8 cellular contexts compared by ENCODE assay signal in genomic region chr1:28328228-28328648, GRCh38. TPM values are rescaled to one million over a fixed set of nuclear protein-coding genes. Genes with fewer than 3 reads are reported as not detected.
DNase-seq lines count a peak whose midpoint lies in the region; ATAC-seq and TF ChIP-seq lines count a peak whose summit lies in the region.

No MANE protein-coding gene starts in this region.

- H3K27me3 ChIP-seq in SU-DHL-6 (ENCODE audit: low read length) = no peaks in the 10 kb centered on the region
- no peaks in the 10 kb centered on the region for H3K27me3 ChIP-seq in fibroblast of lung (ENCODE audit: control insufficient read depth, insufficient read depth, low read length)
- no peaks in the 10 kb centered on the region for H3K27me3 ChIP-seq in rectal smooth muscle tissue (ENCODE audit: control insufficient read depth, insufficient read depth, low read length)

- DNase-seq in GM12865 (ENCODE audit: low read depth) (no peak), fibroblast of lung (ENCODE audit: low read depth in 2 of 2) (no peak), NCI-H146 treated with DMSO at 0.1 percent for 48 hours (lab: John Stamatoyannopoulos, UW; ENCODE audit: unreplicated experiment) (no peak)

- H3K4me3 ChIP-seq in GM12865 (ENCODE audit: low read depth, low read length) (peak overlapping the region; percentile 81), SU-DHL-6 (ENCODE audit: insufficient read depth, low read length, poor library complexity, severe bottlenecking) (peak overlapping the region; percentile 72), fibroblast of lung (replicated peaks in 1 of 4; ENCODE audit: control extremely low read depth in 1 of 4, insufficient read depth in 1 of 4, low read depth in 3 of 4, low read length in 4 of 4) (peak overlapping the region; percentile 63 to 96 (median 76)), rectal smooth muscle tissue (ENCODE audit: low read length) (peak overlapping the region; percentile 89)

- H3K9me3 ChIP-seq in SU-DHL-6 (ENCODE audit: insufficient read depth, low read length) (no peaks in the 10 kb centered on the region), fibroblast of lung (ENCODE audit: control insufficient read depth, insufficient read depth, low read depth, low read length) (no peaks in the 10 kb centered on the region)

- ATAC-seq in GM18873 (IDR thresholded peaks at IDR 0.05; ENCODE audit: low FRiP score, unreplicated experiment) (no peak), HG03521 (IDR thresholded peaks at IDR 0.05; ENCODE audit: unreplicated experiment) (no peak), GM19023 (IDR thresholded peaks at IDR 0.05; ENCODE audit: unreplicated experiment) (no peak)

- H3K27ac ChIP-seq in SU-DHL-6 (ENCODE audit: low read depth, low read length) (peak overlapping the region; percentile 23; the same call in 1 of the 2 replicates), fibroblast of lung (ENCODE audit: insufficient read depth, low read length) (peak overlapping the region; percentile 77), rectal smooth muscle tissue (ENCODE audit: low read depth, low read length) (peak overlapping the region; percentile 61)

- no peak for TF ChIP-seq CTCF in GM12865 (IDR thresholded peaks at IDR 0.05; ENCODE audit: insufficient read depth, low read depth, low read length, missing control alignments)
- no peak for TF ChIP-seq CTCF in SU-DHL-6 (IDR thresholded peaks at IDR 0.05; ENCODE audit: insufficient read depth, low read length, poor library complexity, severe bottlenecking)
- TF ChIP-seq CTCF in fibroblast of lung (conservative IDR thresholded peaks at IDR 0.05 in 1 of 2, IDR thresholded peaks at IDR 0.05 in 1 of 2; ENCODE audit: low read depth in 1 of 2, low read length in 2 of 2) = no peak

- H2AFZ ChIP-seq in SU-DHL-6 (ENCODE audit: low read depth, low read length, severe bottlenecking) = peak overlapping the region; percentile 73
- H2AFZ ChIP-seq in fibroblast of lung (ENCODE audit: low read length) = peak overlapping the region; percentile 77

- H3K79me2 ChIP-seq in SU-DHL-6 (ENCODE audit: insufficient read depth, low read length) (peaks cover 9% of the 10 kb centered on the region; the same call in 1 of the 2 replicates), fibroblast of lung (ENCODE audit: control insufficient read depth, insufficient read depth, low read length) (peaks cover 6% of the 10 kb centered on the region)

- H3K9ac ChIP-seq in SU-DHL-6 (ENCODE audit: low read length) (peak overlapping the region; percentile 69), fibroblast of lung (ENCODE audit: insufficient read depth, low read length) (no peak overlapping the region), rectal smooth muscle tissue (ENCODE audit: low read length) (no peak overlapping the region)

- H3F3A ChIP-seq in SU-DHL-6 (ENCODE audit: insufficient read depth) = peaks cover 21% of the 10 kb centered on the region

- no peaks in the 10 kb centered on the region for H3K4me1 ChIP-seq in fibroblast of lung (ENCODE audit: control insufficient read depth, extremely low read depth, insufficient read depth, low read length)
- H3K4me1 ChIP-seq in rectal smooth muscle tissue (ENCODE audit: control insufficient read depth, insufficient read depth, low read length) = peaks cover 5% of the 10 kb centered on the region

- H3K36me3 ChIP-seq in SU-DHL-6 (ENCODE audit: low read length) = 0 out of 2 replicates have a peak, but pooled peaks cover 3% of the 10 kb centered on the region
- H3K36me3 ChIP-seq in fibroblast of lung (ENCODE audit: control insufficient read depth, insufficient read depth, low read length) = peaks cover 4% of the 10 kb centered on the region
- peaks cover 16% of the 10 kb centered on the region for H3K36me3 ChIP-seq in rectal smooth muscle tissue (ENCODE audit: control insufficient read depth, insufficient read depth, low read length)

- H3K4me2 ChIP-seq in SU-DHL-6 (ENCODE audit: low read depth, low read length, poor library complexity, severe bottlenecking) (peak overlapping the region; percentile 58), fibroblast of lung (ENCODE audit: extremely low read depth, insufficient read depth, low read length) (peak overlapping the region; percentile 48)

- no peaks in the 10 kb centered on the region for H3K9me2 ChIP-seq in SU-DHL-6 (replicated peaks; ENCODE audit: insufficient read depth, low read length)

- H4K20me1 ChIP-seq in SU-DHL-6 (ENCODE audit: low read depth, low read length) (no peaks in the 10 kb centered on the region), fibroblast of lung (ENCODE audit: control insufficient read depth, extremely low read depth, insufficient read depth, low read length) (no peaks in the 10 kb centered on the region)

RNA-seq across cellular contexts. Expression of gene MED18, which starts 0.6 kb away (rescaled TPM):
- 26.1 and 29.3 TPM in 2 replicates for total RNA-seq in fibroblast of lung
- polyA plus RNA-seq in fibroblast of lung = 14.5 and 16.3 TPM in 2 replicates
- 13.4 and 15.3 TPM in 2 replicates for polyA plus RNA-seq in fibroblast of lung (2012)
- 30.9 and 34.0 TPM in 2 replicates for polyA minus RNA-seq in fibroblast of lung (ENCODE audit: low replicate concordance)

RNA-seq across cellular contexts. Expression of gene PHACTR4, which starts 41.3 kb away (rescaled TPM):
- total RNA-seq in fibroblast of lung = 4.4 and 6.9 TPM in 2 replicates
- 5.5 and 8.4 TPM in 2 replicates for polyA plus RNA-seq in fibroblast of lung
- 13.5 and 13.6 TPM in 2 replicates for polyA plus RNA-seq in fibroblast of lung (2012)
- polyA minus RNA-seq in fibroblast of lung (ENCODE audit: low replicate concordance) = 20.1 and 30.6 TPM in 2 replicates

Comparison
In these comparisons a context has a peak if more than half of its experiments do, and no peak if none do; other contexts are left out.
1. H3K27ac ChIP-seq: peak in every context shown above with its lines; median percentile 77 in fibroblast of lung; 61 in rectal smooth muscle tissue; 23 in SU-DHL-6.